ENCODE assay signal across 8 cellular contexts in the genomic region with DNA sequence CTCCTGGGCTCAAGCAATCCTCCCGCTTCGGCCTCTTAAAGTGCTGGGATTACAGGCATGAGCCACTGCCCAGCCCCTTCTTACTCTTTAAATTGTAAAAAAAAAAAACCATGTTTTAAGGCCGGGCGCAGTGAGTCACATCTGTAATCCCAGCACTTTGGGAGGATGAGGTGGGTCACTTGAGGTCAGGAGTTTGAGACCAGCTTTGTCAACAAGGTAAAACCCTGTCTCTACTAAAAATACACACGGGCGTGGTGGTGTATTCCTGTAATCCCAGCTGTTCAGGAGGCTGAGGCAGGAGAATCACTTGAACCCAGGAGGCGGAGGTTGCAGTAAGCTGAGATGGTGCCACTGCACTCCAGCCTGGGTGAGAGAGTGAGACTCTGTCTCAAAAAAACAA. TPM values are rescaled to one million over a fixed set of nuclear protein-coding genes. Genes with fewer than 3 reads are reported as not detected.
A peak's percentile ranks its signal among the peaks of the same experiment; 100 is the strongest.
DNase-seq lines count a peak whose midpoint lies in the region; ATAC-seq, FAIRE-seq and TF ChIP-seq lines count a peak whose summit lies in the region.
"Not testable (repeated sequence)": the region's sequence is repeated elsewhere in the genome, so short reads cannot be mapped to it uniquely, and the experiment has no call there.

No MANE protein-coding gene starts in this region.

- not testable (repeated sequence) for TF ChIP-seq POLR2A in HepG2 (IDR thresholded peaks at IDR 0.05; ENCODE audit: insufficient read depth in 1 of 2, low read depth in 2 of 2, low read length in 2 of 2)

- H3K36me3 ChIP-seq in BLaER1, result peaks cover 52% of the 10 kb centered on the region
- not testable (repeated sequence) for H3K36me3 ChIP-seq in bronchial epithelial cell (ENCODE audit: control insufficient read depth, insufficient read depth, low read length); HepG2 (replicated peaks in 1 of 2; ENCODE audit: control insufficient read depth in 1 of 2, insufficient read depth in 2 of 2, low read length in 2 of 2)

- TF ChIP-seq RAD21 in HepG2 (CRISPR knock-in tag; IDR thresholded peaks at IDR 0.05), result not testable (repeated sequence)

- H4K20me1 ChIP-seq in BLaER1 (peaks cover 100% of the 10 kb centered on the region), HepG2 (ENCODE audit: insufficient read depth, low read length) (peaks cover 17% of the 10 kb centered on the region; the same call in 1 of the 2 replicates)

- 0 out of 2 replicates have a peak overlapping the region, but pooled peaks have one; percentile 15 for H3K27ac ChIP-seq in BLaER1
- not testable (repeated sequence) for H3K27ac ChIP-seq in HepG2 (ENCODE audit: extremely low read length, insufficient read depth, low read length)

- H3K36me3 Mint-ChIP-seq in activated T-cell treated with anti-CD3 and anti-CD28 coated beads, Interleukin-2, amount 50 U/mL, for 24 hours (ENCODE audit: low read depth), result peaks cover 71% of the 10 kb centered on the region
- H3K36me3 Mint-ChIP-seq in stimulated activated naive CD8-positive, alpha-beta T cell treated with anti-CD3 and anti-CD28 coated beads, Interleukin-15, Interleukin-2, amounts not matched to agents 100 ng/mL and 50 ng/mL, for 24 hours (ENCODE audit: low read depth), result peaks cover 48% of the 10 kb centered on the region

- not testable (repeated sequence) for H3K9me3 Mint-ChIP-seq in activated T-cell treated with anti-CD3 and anti-CD28 coated beads, Interleukin-2, amount 50 U/mL, for 24 hours; stimulated activated naive CD8-positive, alpha-beta T cell treated with anti-CD3 and anti-CD28 coated beads, Interleukin-15, Interleukin-2, amounts not matched to agents 100 ng/mL and 50 ng/mL, for 24 hours

- DNase-seq in H4 (ENCODE audit: low spot score), result peak; percentile 40
- peak; percentile 82 for DNase-seq in M059J (ENCODE audit: low read depth)
- peak; percentile 73 for DNase-seq in RPMI7951 (ENCODE audit: low read depth)
- not testable (repeated sequence) for DNase-seq in activated T-cell treated with anti-CD3 and anti-CD28 coated beads, Interleukin-2, amount 50 U/mL, for 24 hours; HepG2 (ENCODE audit: low spot score)
- DNase-seq in bronchial epithelial cell (ENCODE audit: low read depth), result peak; percentile 27

- TF ChIP-seq CTCF in bronchial epithelial cell (IDR thresholded peaks at IDR 0.05; ENCODE audit: insufficient read depth, low read length, severe bottlenecking); HepG2 (CRISPR knock-in tag; IDR thresholded peaks at IDR 0.05): not testable (repeated sequence)

- WGBS in HepG2 (ENCODE audit: low lambda C conversion rate), result 90% methylated on average over 7 of the region's 7 CpGs

- CTCF ChIA-PET in HepG2 (lab: Yijun Ruan, JAX; ENCODE audit: low intra/inter-chr PET ratio, low total read pairs), result not testable (repeated sequence)

- not testable (repeated sequence) for TF ChIP-seq EP300 in HepG2 (IDR thresholded peaks at IDR 0.05; ENCODE audit: low read depth in 2 of 2, low read length in 2 of 2); HepG2 (CRISPR knock-in tag; IDR thresholded peaks at IDR 0.05; ENCODE audit: borderline replicate concordance)

- peaks cover 58% of the 10 kb centered on the region for H3K4me1 ChIP-seq in BLaER1
- H3K4me1 ChIP-seq in HepG2 (ENCODE audit: insufficient read depth, low read length), result peaks cover 46% of the 10 kb centered on the region

- not testable (repeated sequence) for FAIRE-seq in bronchial epithelial cell (lab: Jason Lieb, UNC); HepG2 (lab: Jason Lieb, UNC)

- not testable (repeated sequence) for H3K4me3 Mint-ChIP-seq in activated T-cell treated with anti-CD3 and anti-CD28 coated beads, Interleukin-2, amount 50 U/mL, for 24 hours; stimulated activated naive CD8-positive, alpha-beta T cell treated with anti-CD3 and anti-CD28 coated beads, Interleukin-15, Interleukin-2, amounts not matched to agents 100 ng/mL and 50 ng/mL, for 24 hours

- not testable (repeated sequence) for H3K4me2 ChIP-seq in BLaER1; HepG2 (ENCODE audit: low read depth, low read length)

- not testable (repeated sequence) for BruUV-seq in HepG2 (replicated peaks; lab: Mats Ljungman, UMichigan)

- ATAC-seq in HepG2, result not testable (repeated sequence)

- peaks cover 54% of the 10 kb centered on the region for H3K79me2 ChIP-seq in HepG2 (ENCODE audit: insufficient read depth, low read length)

- H3K9me3 ChIP-seq in BLaER1, result peaks cover 21% of the 10 kb centered on the region
- not testable (repeated sequence) for H3K9me3 ChIP-seq in HepG2 (ENCODE audit: low read length)

- peaks cover 74% of the 10 kb centered on the region for H3K4me1 Mint-ChIP-seq in activated T-cell treated with anti-CD3 and anti-CD28 coated beads, Interleukin-2, amount 50 U/mL, for 24 hours (ENCODE audit: low read depth)
- peaks cover 66% of the 10 kb centered on the region for H3K4me1 Mint-ChIP-seq in stimulated activated naive CD8-positive, alpha-beta T cell treated with anti-CD3 and anti-CD28 coated beads, Interleukin-15, Interleukin-2, amounts not matched to agents 100 ng/mL and 50 ng/mL, for 24 hours (ENCODE audit: low read depth)

- peak overlapping the region; percentile 22 for H3K27ac Mint-ChIP-seq in activated T-cell treated with anti-CD3 and anti-CD28 coated beads, Interleukin-2, amount 50 U/mL, for 24 hours
- H3K27ac Mint-ChIP-seq in stimulated activated naive CD8-positive, alpha-beta T cell treated with anti-CD3 and anti-CD28 coated beads, Interleukin-15, Interleukin-2, amounts not matched to agents 100 ng/mL and 50 ng/mL, for 24 hours, result peak overlapping the region; percentile 19

- not testable (repeated sequence) for H3K9ac ChIP-seq in BLaER1; HepG2 (ENCODE audit: insufficient read depth, low read depth, low read length)

- H3K27me3 ChIP-seq in BLaER1; bronchial epithelial cell (ENCODE audit: control insufficient read depth, insufficient read depth, low read length); HepG2 (ENCODE audit: control insufficient read depth in 1 of 2, insufficient read depth in 2 of 2, low read length in 2 of 2): not testable (repeated sequence)

- not testable (repeated sequence) for H3K27me3 Mint-ChIP-seq in activated T-cell treated with anti-CD3 and anti-CD28 coated beads, Interleukin-2, amount 50 U/mL, for 24 hours; stimulated activated naive CD8-positive, alpha-beta T cell treated with anti-CD3 and anti-CD28 coated beads, Interleukin-15, Interleukin-2, amounts not matched to agents 100 ng/mL and 50 ng/mL, for 24 hours

- POLR2A ChIA-PET in HepG2 (lab: Yijun Ruan, JAX), result interaction anchor here (1.3 kb wide), 1 partner anchor 11 kb away, joined by 4 read pairs; no protein-coding TSS in a partner anchor

- intact Hi-C loops in HepG2 (cut with micrococcal nuclease; ENCODE audit: unreplicated experiment), result not testable (repeated sequence)

- in situ Hi-C loops in HepG2 (cut with HindIII; ENCODE audit: extremely low pct_ligation_motif_present, low pct_unique_long_range_greater_than_20kb), result not testable (repeated sequence)

- H2AFZ ChIP-seq in HepG2 (ENCODE audit: low read length), result not testable (repeated sequence)

- H3K4me3 ChIP-seq in BLaER1; bronchial epithelial cell (ENCODE audit: low read depth, low read length); HepG2 (replicated peaks in 1 of 3; ENCODE audit: insufficient read depth in 1 of 3, low read depth in 2 of 3, low read length in 3 of 3): not testable (repeated sequence)

TF ChIP-seq in HepG2, 621 proteins besides CTCF, POLR2A, EP300 and RAD21 (continues in another document):
- peak; percentile 63 for TF ChIP-seq RARA (CRISPR knock-in tag; IDR thresholded peaks at IDR 0.05)
- TF ChIP-seq FOXK1 (CRISPR knock-in tag; IDR thresholded peaks at IDR 0.05; ENCODE audit: borderline replicate concordance, low read depth), result 0 out of 2 replicates have a peak, but pooled peaks have one; percentile 28
- TF ChIP-seq FOSL2 (CRISPR knock-in tag; IDR thresholded peaks at IDR 0.05), result peak; percentile 65
- not testable (repeated sequence) for TF ChIP-seq FOXA1 (IDR thresholded peaks at IDR 0.05)
- peak; percentile 44; the same call in 1 of the 2 replicates for TF ChIP-seq FOXA1 (CRISPR knock-in tag; IDR thresholded peaks at IDR 0.05)
- TF ChIP-seq RXRB (CRISPR knock-in tag; IDR thresholded peaks at IDR 0.05; ENCODE audit: borderline replicate concordance), result peak; percentile 83

RNA-seq across cellular contexts. Expression of a gene that starts 43.6 kb away (rescaled TPM):
- total RNA-seq in H4 (2014; rRNA removed; shearing (Covaris generic)), result 4.9 and 6.0 TPM in 2 replicates
- total RNA-seq in M059J (2014; rRNA removed; shearing (Covaris generic)), result 9.0 and 17.6 TPM in 2 replicates
- 10.5 and 10.6 TPM in 2 replicates for total RNA-seq in RPMI7951 (2014; rRNA removed; shearing (Covaris generic))
- 29.2 and 40.5 TPM in 2 replicates for total RNA-seq in bronchial epithelial cell
- total RNA-seq in HepG2 (2016; rRNA removed; fragmentation: Illumina TruSeq; extraction: Trizol), result 10.0 and 10.3 TPM in 2 replicates
- total RNA-seq in HepG2 (2016; cell fraction: cytosol; rRNA removed; fragmentation: Illumina TruSeq; extraction: Trizol; ENCODE audit: low read depth), result 1.0 and 1.4 TPM in 2 replicates
- 9.6 and 10.6 TPM in 2 replicates for total RNA-seq in HepG2 (2016; cell fraction: insoluble cytoplasmic fraction; rRNA removed; fragmentation: Illumina TruSeq; extraction: Trizol)
- 2.7 and 2.8 TPM in 2 replicates for total RNA-seq in HepG2 (2016; cell fraction: membrane; rRNA removed; fragmentation: Illumina TruSeq; extraction: Trizol)
- 10.4 and 13.0 TPM in 2 replicates for total RNA-seq in HepG2 (2016; cell fraction: nucleus; rRNA removed; fragmentation: Illumina TruSeq; extraction: Trizol)
- polyA plus RNA-seq in HepG2 (2011; rRNA removed), result 7.5 TPM in 2 replicates
- polyA plus RNA-seq in HepG2 (2011; cell fraction: cytosol; rRNA removed), result 5.9 and 6.7 TPM in 2 replicates
- 11.8 and 13.9 TPM in 2 replicates for polyA plus RNA-seq in HepG2 (2011; cell fraction: nucleus; rRNA removed)
- 7.9 and 9.2 TPM in 2 replicates for polyA plus RNA-seq in HepG2 (2012)
- polyA plus RNA-seq in HepG2 (2016; cell fraction: cytosol; fragmentation: Illumina TruSeq; extraction: Trizol; ENCODE audit: low read depth), result 0.23 and 0.37 TPM in 2 replicates
- 8.5 and 10.1 TPM in 2 replicates for polyA plus RNA-seq in HepG2 (2016; cell fraction: insoluble cytoplasmic fraction; fragmentation: Illumina TruSeq; extraction: Trizol; ENCODE audit: low read depth)
- polyA plus RNA-seq in HepG2 (2016; cell fraction: membrane; fragmentation: Illumina TruSeq; extraction: Trizol; ENCODE audit: low read depth), result 1.2 and 1.3 TPM in 2 replicates
- 13.6 and 14.4 TPM in 2 replicates for polyA plus RNA-seq in HepG2 (2016; cell fraction: nucleus; fragmentation: Illumina TruSeq; extraction: Trizol; ENCODE audit: insufficient read depth, low read depth)
- 8.4 and 12.4 TPM in 2 replicates for polyA minus RNA-seq in HepG2 (2011; rRNA and poly(A)+ RNA removed; ENCODE audit: low replicate concordance)
- polyA minus RNA-seq in HepG2 (2011; cell fraction: cytosol; rRNA and poly(A)+ RNA removed), result 8.4 TPM in 2 replicates
- 20.6 and 22.3 TPM in 2 replicates for polyA minus RNA-seq in HepG2 (2011; cell fraction: nucleus; rRNA and poly(A)+ RNA removed)
